16 cellular contexts compared by ENCODE assay signal in the genomic region with DNA sequence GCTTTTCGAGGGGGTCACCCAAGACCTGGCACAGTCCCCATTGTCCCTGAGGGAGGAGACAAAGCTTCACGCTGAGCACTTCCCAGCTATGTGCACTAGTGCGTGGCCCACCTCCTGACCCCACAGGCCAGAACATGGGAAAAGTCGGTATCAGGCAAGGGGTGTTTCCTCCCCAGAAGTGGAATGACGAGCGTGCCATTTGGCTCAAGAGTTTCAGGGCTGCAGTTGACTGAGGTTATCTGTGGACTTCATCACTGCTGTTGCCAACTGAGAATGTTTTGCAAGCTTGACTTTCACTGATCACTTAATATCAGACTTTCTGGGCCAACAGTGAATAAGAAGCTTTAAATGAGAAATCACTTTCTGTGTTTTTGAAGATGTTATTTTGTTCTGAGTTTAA.
DNase-seq lines count a peak whose midpoint lies in the region; ATAC-seq, FAIRE-seq and TF ChIP-seq lines count a peak whose summit lies in the region.
"Had no signal": no experiment of that assay in that cellular context is flagged by ENCODE, and none has a peak within 500 bp of the region (broad histone marks: within the 10 kb centered on the region; RNA-seq: fewer than 3 reads in every experiment).

No MANE protein-coding gene starts in this region.

- no peak overlapping the region for H3K9ac ChIP-seq in BLaER1 treated with 17β-estradiol and CSF1 and Interleukin-3, amounts not matched to agents 10 nM and 100 nM
- no peak overlapping the region for H3K9ac ChIP-seq in kidney (ENCODE audit: low read length in 2 of 2)
- no peak overlapping the region for H3K9ac ChIP-seq in neuronal stem cell (ENCODE audit: low read depth, low read length, poor library complexity)

- no peak overlapping the region for H4K8ac ChIP-seq in neuronal stem cell (ENCODE audit: low read depth, low read length)

- no peak overlapping the region for H3K14ac ChIP-seq in neuronal stem cell (ENCODE audit: low read length)

- no peak overlapping the region for H2BK5ac ChIP-seq in neuronal stem cell (ENCODE audit: low read length)

- FAIRE-seq in kidney (lab: Jason Lieb, UNC) = no peak
- FAIRE-seq: A549 had no signal

- H3K4me2 ChIP-seq in BLaER1 treated with 17β-estradiol and CSF1 and Interleukin-3, amounts not matched to agents 10 nM and 100 nM = peak overlapping the region in 9 of 11 experiments; percentile 18 to 68 (median 59); a peak in 19 of 22 replicates
- H3K4me2 ChIP-seq in neuronal stem cell (ENCODE audit: insufficient read depth, low read length, poor library complexity, severe bottlenecking) = no peak overlapping the region
- H3K4me2 ChIP-seq: A549 had no signal

- intact Hi-C loops in kidney (cut with DNase I) = no loop called here
- intact Hi-C loops in activated T-helper 1 cell treated with anti-CD3 and anti-CD28 coated beads, Interleukin-12 subunit alpha, Interleukin-12 subunit beta, Interleukin-2, Interleukin-4 antibody, amounts not matched to agents 30 ng/mL and 10 ng/mL and 1 ng/mL, durations not matched to agents 14 hours and 24 hours and 36 hours (cut with micrococcal nuclease) = no loop called here

- no peak for TF ChIP-seq CTCF in kidney (IDR thresholded peaks at IDR 0.05; ENCODE audit: borderline replicate concordance, extremely low read depth, insufficient read depth)

- H2BK120ac ChIP-seq in neuronal stem cell (ENCODE audit: low read depth, low read length) = no peak overlapping the region

- H3K4me1 Mint-ChIP-seq in activated T-helper 1 cell treated with anti-CD3 and anti-CD28 coated beads, Interleukin-12 subunit alpha, Interleukin-12 subunit beta, Interleukin-2, Interleukin-4 antibody, amounts not matched to agents 30 ng/mL and 10 ng/mL and 1 ng/mL, durations not matched to agents 14 hours and 24 hours and 36 hours (ENCODE audit: low read depth) = no peaks in the 10 kb centered on the region

- DNase-seq in ecto neural progenitor cell (ENCODE audit: low spot score) = peak; percentile 47
- DNase-seq in kidney = peak; percentile 75
- no peak for DNase-seq in neuronal stem cell (ENCODE audit: low spot score)
- no peak for DNase-seq in activated T-helper 1 cell treated with anti-CD3 and anti-CD28 coated beads, Interleukin-12 subunit alpha, Interleukin-12 subunit beta, Interleukin-2, Interleukin-4 antibody, amounts not matched to agents 30 ng/mL and 10 ng/mL and 1 ng/mL, durations not matched to agents 14 hours and 24 hours and 36 hours (ENCODE audit: low spot score)
- DNase-seq in NCI-H1048 (lab: John Stamatoyannopoulos, UW) = no peak
- DNase-seq: Caco-2, H9, Kasumi-1, NCI-H1417 treated with DMSO at 0.1 percent for 48 hours, NCI-H2029 treated with DMSO at 0.1 percent for 48 hours, NCI-H524 treated with DMSO at 0.1 percent for 48 hours had no signal

- no peaks in the 10 kb centered on the region for H3K9me3 Mint-ChIP-seq in activated T-helper 1 cell treated with anti-CD3 and anti-CD28 coated beads, Interleukin-12 subunit alpha, Interleukin-12 subunit beta, Interleukin-2, Interleukin-4 antibody, amounts not matched to agents 30 ng/mL and 10 ng/mL and 1 ng/mL, durations not matched to agents 14 hours and 24 hours and 36 hours

- no peak overlapping the region for H2AFZ ChIP-seq in neuronal stem cell (ENCODE audit: low read length)

- H3K36me3 ChIP-seq in BLaER1 treated with 17β-estradiol and CSF1 and Interleukin-3, amounts not matched to agents 10 nM and 100 nM = no peaks in the 10 kb centered on the region
- no peaks in the 10 kb centered on the region for H3K36me3 ChIP-seq in kidney (ENCODE audit: control insufficient read depth in 1 of 2, insufficient read depth in 2 of 2, low read length in 2 of 2)
- no peaks in the 10 kb centered on the region for H3K36me3 ChIP-seq in neuronal stem cell (replicated peaks in 1 of 2; ENCODE audit: control insufficient read depth in 2 of 2, insufficient read depth in 2 of 2, low read length in 2 of 2)

- H3K79me1 ChIP-seq in neuronal stem cell (ENCODE audit: low read depth, low read length) = no peaks in the 10 kb centered on the region

- ATAC-seq in HG03469 (IDR thresholded peaks at IDR 0.05; ENCODE audit: unreplicated experiment) (no peak), GM19023 (IDR thresholded peaks at IDR 0.05; ENCODE audit: unreplicated experiment) (no peak)
- ATAC-seq: A549 had no signal

- peak overlapping the region; percentile 32 for H3K18ac ChIP-seq in neuronal stem cell (ENCODE audit: low read length)

- no peak overlapping the region for H3K4me3 Mint-ChIP-seq in activated T-helper 1 cell treated with anti-CD3 and anti-CD28 coated beads, Interleukin-12 subunit alpha, Interleukin-12 subunit beta, Interleukin-2, Interleukin-4 antibody, amounts not matched to agents 30 ng/mL and 10 ng/mL and 1 ng/mL, durations not matched to agents 14 hours and 24 hours and 36 hours
- H3K4me3 Mint-ChIP-seq: H9 had no signal

- H3K27me3 Mint-ChIP-seq in activated T-helper 1 cell treated with anti-CD3 and anti-CD28 coated beads, Interleukin-12 subunit alpha, Interleukin-12 subunit beta, Interleukin-2, Interleukin-4 antibody, amounts not matched to agents 30 ng/mL and 10 ng/mL and 1 ng/mL, durations not matched to agents 14 hours and 24 hours and 36 hours (ENCODE audit: insufficient read depth) = peaks cover 62% of the 10 kb centered on the region

- H4K91ac ChIP-seq in neuronal stem cell (ENCODE audit: low read depth, low read length, poor library complexity) = no peak overlapping the region

- H3K27ac Mint-ChIP-seq in activated T-helper 1 cell treated with anti-CD3 and anti-CD28 coated beads, Interleukin-12 subunit alpha, Interleukin-12 subunit beta, Interleukin-2, Interleukin-4 antibody, amounts not matched to agents 30 ng/mL and 10 ng/mL and 1 ng/mL, durations not matched to agents 14 hours and 24 hours and 36 hours = no peak overlapping the region
- H3K27ac Mint-ChIP-seq: H9 had no signal

- peaks cover 0 to 8% (median 0%) of the 10 kb centered on the region in 11 experiments; a peak in 2 of 22 replicates for H3K27me3 ChIP-seq in BLaER1 treated with 17β-estradiol and CSF1 and Interleukin-3, amounts not matched to agents 10 nM and 100 nM
- no peaks in the 10 kb centered on the region for H3K27me3 ChIP-seq in neuronal stem cell (ENCODE audit: control insufficient read depth in 3 of 3, insufficient read depth in 3 of 3, low read depth in 1 of 3, low read length in 3 of 3)

- no peak overlapping the region for H3K4me3 ChIP-seq in BLaER1 treated with 17β-estradiol and CSF1 and Interleukin-3, amounts not matched to agents 10 nM and 100 nM
- H3K4me3 ChIP-seq in kidney (ENCODE audit: low read length in 2 of 2) (no peak overlapping the region), neuronal stem cell (ENCODE audit: low read length in 2 of 2) (no peak overlapping the region)
- H3K4me3 ChIP-seq: A549 had no signal

- H3K4me1 ChIP-seq in BLaER1 treated with 17β-estradiol and CSF1 and Interleukin-3, amounts not matched to agents 10 nM and 100 nM = peaks cover 35 to 81% (median 70%) of the 10 kb centered on the region in 10 experiments
- peaks cover 0 to 3% of the 10 kb centered on the region in 2 donors for H3K4me1 ChIP-seq in kidney (ENCODE audit: control insufficient read depth in 1 of 2, insufficient read depth in 1 of 2, low read depth in 1 of 2, low read length in 2 of 2)
- peaks cover 16 to 17% of the 10 kb centered on the region in 2 donors for H3K4me1 ChIP-seq in neuronal stem cell (ENCODE audit: control insufficient read depth in 2 of 2, insufficient read depth in 1 of 2, low read depth in 1 of 2, low read length in 2 of 2)
- H3K4me1 ChIP-seq: A549 had no signal

- no peaks in the 10 kb centered on the region for H4K20me1 ChIP-seq in BLaER1 treated with 17β-estradiol and CSF1 and Interleukin-3, amounts not matched to agents 10 nM and 100 nM

- peaks cover 0 to 7% (median 0%) of the 10 kb centered on the region in 11 experiments; a peak in 6 of 22 replicates for H3K9me3 ChIP-seq in BLaER1 treated with 17β-estradiol and CSF1 and Interleukin-3, amounts not matched to agents 10 nM and 100 nM (replicated peaks in 1 of 11)
- H3K9me3 ChIP-seq in kidney (ENCODE audit: control insufficient read depth in 1 of 2, low read length in 2 of 2) = no peaks in the 10 kb centered on the region
- no peaks in the 10 kb centered on the region for H3K9me3 ChIP-seq in neuronal stem cell (replicated peaks in 1 of 2; ENCODE audit: control insufficient read depth in 2 of 2, insufficient read depth in 1 of 2, low read depth in 1 of 2, low read length in 2 of 2)
- H3K9me3 ChIP-seq: A549, Caco-2 had no signal

- H2AK5ac ChIP-seq in neuronal stem cell (ENCODE audit: low read depth, low read length) = no peak overlapping the region

- H2BK12ac ChIP-seq in neuronal stem cell (ENCODE audit: low read length) = no peak overlapping the region

- H3K36me3 Mint-ChIP-seq in activated T-helper 1 cell treated with anti-CD3 and anti-CD28 coated beads, Interleukin-12 subunit alpha, Interleukin-12 subunit beta, Interleukin-2, Interleukin-4 antibody, amounts not matched to agents 30 ng/mL and 10 ng/mL and 1 ng/mL, durations not matched to agents 14 hours and 24 hours and 36 hours (ENCODE audit: low read depth) = peaks cover 3% of the 10 kb centered on the region

- H3K27ac ChIP-seq in BLaER1 treated with 17β-estradiol and CSF1 and Interleukin-3, amounts not matched to agents 10 nM and 100 nM = no peak overlapping the region
- no peak overlapping the region for H3K27ac ChIP-seq in kidney (ENCODE audit: low read depth in 2 of 2, low read length in 2 of 2)
- no peak overlapping the region for H3K27ac ChIP-seq in neuronal stem cell (replicated peaks; ENCODE audit: low read length)
- H3K27ac ChIP-seq: A549, RWPE1 had no signal

- no CpG with 5 or more reads among the region's 6 CpGs for WGBS in neuronal stem cell (ENCODE audit: extremely low coverage in 2 of 2, insufficient read length in 2 of 2, insufficient replicate concordance in 1 of 2), 2 donors

- no peak overlapping the region for H3K23ac ChIP-seq in neuronal stem cell (ENCODE audit: low read depth, low read length, poor library complexity)

- H3K4ac ChIP-seq in neuronal stem cell (ENCODE audit: low read length) = no peak overlapping the region

- H2BK15ac ChIP-seq in neuronal stem cell (ENCODE audit: low read length) = no peak overlapping the region

Comparison
In these comparisons a context has a peak if more than half of its experiments do, and no peak if none do; other contexts are left out.
1. DNase-seq: peak in ecto neural progenitor cell (single experiment) and kidney (single experiment); none in neuronal stem cell (single experiment), activated T-helper 1 cell treated with anti-CD3 and anti-CD28 coated beads, Interleukin-12 subunit alpha, Interleukin-12 subunit beta, Interleukin-2, Interleukin-4 antibody, amounts not matched to agents 30 ng/mL and 10 ng/mL and 1 ng/mL, durations not matched to agents 14 hours and 24 hours and 36 hours (single experiment) and NCI-H1048 (single experiment).